Comparison of ENCODE assay signal across 8 cellular contexts in the genomic region with DNA sequence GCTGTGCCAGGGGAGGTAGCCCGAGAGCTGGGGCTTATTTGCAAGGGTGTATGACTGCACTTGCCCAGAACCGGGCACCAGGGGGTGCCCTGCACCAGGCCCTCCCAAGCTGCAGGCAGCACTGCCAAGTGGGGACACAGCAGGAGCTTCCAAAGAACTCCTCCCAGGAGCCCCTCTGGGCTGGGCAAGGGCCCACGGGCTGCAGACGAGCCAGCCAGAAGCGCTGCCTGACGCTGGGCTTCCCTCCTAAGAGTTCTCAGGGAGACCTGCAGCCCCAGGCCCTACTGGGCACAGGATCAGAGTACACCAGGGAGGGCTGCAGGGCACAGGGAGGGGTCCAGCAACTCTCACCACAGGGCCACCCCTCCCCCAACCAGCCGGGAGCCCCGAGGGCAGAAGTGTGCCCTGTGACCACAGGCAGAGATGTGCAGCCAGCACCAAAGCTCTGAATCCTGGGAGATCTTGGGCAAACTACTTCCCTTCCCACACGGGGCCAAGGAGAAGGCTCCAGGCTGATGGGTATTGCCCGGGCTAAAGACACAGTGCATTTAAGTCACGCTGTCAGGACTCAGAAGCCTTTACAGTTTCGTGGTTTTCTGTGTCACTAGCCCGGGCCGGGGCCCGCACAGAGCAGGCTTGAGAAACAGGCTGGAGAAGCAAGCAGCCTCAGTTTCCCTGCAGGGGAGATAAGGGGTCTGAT.
DNase-seq lines count a peak whose midpoint lies in the region; TF ChIP-seq lines count a peak whose summit lies in the region.

No MANE protein-coding gene starts in this region.

- TF ChIP-seq CTCF in AG09319 (IDR thresholded peaks at IDR 0.05; ENCODE audit: low read depth, low read length) (peak; percentile 48), GM12864 (IDR thresholded peaks at IDR 0.05; ENCODE audit: low read depth, low read length, missing control alignments) (peak; percentile 82), WI38 (IDR thresholded peaks at IDR 0.05; ENCODE audit: low read depth, low read length) (peak; percentile 39; the same call in 1 of the 2 replicates), tibial artery (IDR thresholded peaks at IDR 0.05) (no peak)

- intact Hi-C loops in tibial artery (cut with DNase I; ENCODE audit: low total_unique reads): no loop called here

- DNase-seq in AG09319 (ENCODE audit: extremely low read depth, low read depth): no peak
- DNase-seq in GM12864 (ENCODE audit: low read depth): peak; percentile 15
- peak; percentile 14 for DNase-seq in NCI-H146 treated with DMSO at 0.1 percent for 48 hours (lab: John Stamatoyannopoulos, UW; ENCODE audit: unreplicated experiment)
- peak; percentile 62 for DNase-seq in glomerular visceral epithelial cell (ENCODE audit: extremely low spot score)
- DNase-seq in stimulated activated CD4-positive, alpha-beta T cell treated with anti-CD3 and anti-CD28 coated beads, Interleukin-4, amount 100 ng/mL, for 4 hours: peak; percentile 15 to 34
- no peak for DNase-seq in anterior cingulate cortex (lab: John Stamatoyannopoulos, UW)
- no peak for DNase-seq in tibial artery

- peaks cover 0 to 13% (median 0%) of the 10 kb centered on the region in 3 donors for H3K36me3 ChIP-seq in tibial artery

- no peaks in the 10 kb centered on the region for H3K4me1 ChIP-seq in tibial artery

- H3K4me3 ChIP-seq in GM12864 (ENCODE audit: low read depth, low read length): no peak overlapping the region
- H3K4me3 ChIP-seq in WI38 (ENCODE audit: low read depth, low read length): no peak overlapping the region
- H3K4me3 ChIP-seq in tibial artery: no peak overlapping the region

- H3K27ac ChIP-seq in tibial artery: no peak overlapping the region

- H3K27me3 ChIP-seq in tibial artery: peaks cover 0 to 34% of the 10 kb centered on the region in 2 donors

- H3K9me3 ChIP-seq in tibial artery: no peaks in the 10 kb centered on the region

Comparison
In these comparisons a context has a peak if more than half of its experiments do, and no peak if none do; other contexts are left out.
1. DNase-seq: peak in GM12864 (single experiment), NCI-H146 treated with DMSO at 0.1 percent for 48 hours (single experiment), glomerular visceral epithelial cell (single experiment) and stimulated activated CD4-positive, alpha-beta T cell treated with anti-CD3 and anti-CD28 coated beads, Interleukin-4, amount 100 ng/mL, for 4 hours (2 of 2); none in AG09319 (single experiment), anterior cingulate cortex (0 of 58) and tibial artery (0 of 2).
2. CTCF ChIP-seq: peak in AG09319 (single experiment), GM12864 (single experiment) and WI38 (single experiment); none in tibial artery (0 of 2).